Comparison of ENCODE assay signal across 13 cellular contexts in genomic region chr5:116025831-116026230, GRCh38. TPM values are rescaled to one million over a fixed set of nuclear protein-coding genes. Genes with fewer than 3 reads are reported as not detected.
DNase-seq lines count a peak whose midpoint lies in the region; ATAC-seq and TF ChIP-seq lines count a peak whose summit lies in the region.
"Had no signal": no experiment of that assay in that cellular context is flagged by ENCODE, and none has a peak within 500 bp of the region (broad histone marks: within the 10 kb centered on the region; RNA-seq: fewer than 3 reads in every experiment).

No MANE protein-coding gene starts in this region.

- CTCF ChIA-PET in SK-N-SH (lab: Yijun Ruan, JAX) = no interaction called here

- no peak overlapping the region for H2AFZ ChIP-seq in SK-N-SH (ENCODE audit: low read depth)
- H2AFZ ChIP-seq: GM23248 had no signal

- H3F3A ChIP-seq in SK-N-SH (replicated peaks; ENCODE audit: insufficient read depth) = no peaks in the 10 kb centered on the region

- TF ChIP-seq EP300 in SK-N-SH (IDR thresholded peaks at IDR 0.05; ENCODE audit: borderline replicate concordance in 1 of 2, low read depth in 1 of 2, low read length in 1 of 2) = no peak
- no peak for TF ChIP-seq EP300 in gastroesophageal sphincter (IDR thresholded peaks at IDR 0.05)

- TF ChIP-seq POLR2A in gastroesophageal sphincter (IDR thresholded peaks at IDR 0.05) = no peak

- H3K36me3 ChIP-seq in SK-N-SH (replicated peaks in 1 of 2; ENCODE audit: control insufficient read depth in 1 of 2, insufficient read depth in 2 of 2, low read length in 1 of 2) = no peaks in the 10 kb centered on the region
- no peaks in the 10 kb centered on the region for H3K36me3 ChIP-seq in gastroesophageal sphincter

- DNase-seq in caudate nucleus (lab: John Stamatoyannopoulos, UW) (peak in 4 of 61 donors; percentile 2 to 12 (median 9)), globus pallidus (ENCODE audit: low spot score) (peak; percentile 71), pons (ENCODE audit: low spot score) (peak; percentile 73), SK-N-SH (no peak), posterior vena cava (ENCODE audit: low spot score) (no peak)
- DNase-seq: ACHN; Calu3; CD4-positive, alpha-beta T cell; DMS 273 treated with DMSO at 0.1 percent for 48 hours; GM23248 had no signal

- intact Hi-C loops in posterior vena cava (cut with DNase I) = no loop called here

- H3K4me3 ChIP-seq in SK-N-SH (ENCODE audit: low read depth in 2 of 2, low read length in 1 of 2) = no peak overlapping the region
- no peak overlapping the region for H3K4me3 ChIP-seq in gastroesophageal sphincter
- H3K4me3 ChIP-seq: GM23248 had no signal

- H3K4me1 ChIP-seq in SK-N-SH (ENCODE audit: control insufficient read depth in 1 of 2, insufficient read depth in 2 of 2, low read depth in 1 of 2, low read length in 1 of 2) (no peaks in the 10 kb centered on the region), gastroesophageal sphincter (no peaks in the 10 kb centered on the region)

- TF ChIP-seq CTCF in SK-N-SH (IDR thresholded peaks at IDR 0.05) (no peak), gastroesophageal sphincter (IDR thresholded peaks at IDR 0.05) (no peak)

- H3K9me3 ChIP-seq in SK-N-SH (no peaks in the 10 kb centered on the region), gastroesophageal sphincter (no peaks in the 10 kb centered on the region)

- no peaks in the 10 kb centered on the region for H3K27me3 ChIP-seq in SK-N-SH (ENCODE audit: insufficient read depth)
- H3K27me3 ChIP-seq in gastroesophageal sphincter = no peaks in the 10 kb centered on the region

- H3K9me2 ChIP-seq in SK-N-SH = no peaks in the 10 kb centered on the region

- no peak overlapping the region for H3K4me2 ChIP-seq in SK-N-SH

- 46% methylated on average over 1 of the region's 1 CpG for WGBS in SK-N-SH (ENCODE audit: low lambda C conversion rate)
- 36 to 50% methylated on average over 1 of the region's 1 CpG for WGBS in gastroesophageal sphincter (ENCODE audit: low coverage in 1 of 2), 2 donors

- no peak for ATAC-seq in gastroesophageal sphincter
- ATAC-seq in HG02852 (IDR thresholded peaks at IDR 0.05; ENCODE audit: unreplicated experiment) = no peak

- H3K79me2 ChIP-seq in SK-N-SH (ENCODE audit: insufficient read depth) = no peaks in the 10 kb centered on the region

- no peaks in the 10 kb centered on the region for H4K20me1 ChIP-seq in SK-N-SH (ENCODE audit: insufficient read depth)

- no peak for TF ChIP-seq RAD21 in SK-N-SH (IDR thresholded peaks at IDR 0.05; ENCODE audit: low read length)

- POLR2A ChIA-PET in SK-N-SH (lab: Yijun Ruan, JAX) = no interaction called here

- H3K27ac ChIP-seq in caudate nucleus (ENCODE audit: low read depth, low read length) (peak overlapping the region; percentile 50), SK-N-SH (ENCODE audit: low read depth in 2 of 2, low read length in 1 of 2) (no peak overlapping the region), gastroesophageal sphincter (no peak overlapping the region)
- H3K27ac ChIP-seq: GM23248 had no signal

- H3K9ac ChIP-seq in SK-N-SH = no peak overlapping the region
- H3K9ac ChIP-seq: GM23248 had no signal

TF ChIP-seq in SK-N-SH, 30 proteins besides CTCF, POLR2A, EP300 and RAD21:
- TF ChIP-seq MXI1 (IDR thresholded peaks at IDR 0.05; ENCODE audit: low read depth, low read length) = no peak
- TF ChIP-seq RCOR1 (IDR thresholded peaks at IDR 0.05; ENCODE audit: low read length) = no peak
- no peak for TF ChIP-seq GATA2 (CRISPR knock-in tag; IDR thresholded peaks at IDR 0.05)
- no peak for TF ChIP-seq GABPA (IDR thresholded peaks at IDR 0.05; ENCODE audit: low read depth)
- no peak for TF ChIP-seq USF1 (IDR thresholded peaks at IDR 0.05; ENCODE audit: borderline replicate concordance, low read depth)
- no peak for TF ChIP-seq FOXM1 (IDR thresholded peaks at IDR 0.05; ENCODE audit: low read depth)
- TF ChIP-seq RFX5 (IDR thresholded peaks at IDR 0.05; ENCODE audit: low read length) = no peak
- TF ChIP-seq FOXJ3 (CRISPR knock-in tag; IDR thresholded peaks at IDR 0.05) = no peak
- no peak for TF ChIP-seq SMC3 (IDR thresholded peaks at IDR 0.05; ENCODE audit: low read depth, low read length)
- TF ChIP-seq PBX3 (IDR thresholded peaks at IDR 0.05) = no peak
- no peak for TF ChIP-seq MAX (IDR thresholded peaks at IDR 0.05; ENCODE audit: low read depth)

RNA-seq across cellular contexts. Expression of gene ARL14EPL, which starts 6.4 kb away (rescaled TPM):
- not detected in 2 replicates for polyA plus RNA-seq in SK-N-SH (2012; rRNA removed)
- polyA plus RNA-seq in SK-N-SH (2012; cell fraction: cytosol; rRNA removed) = not detected in 2 replicates
- polyA plus RNA-seq in SK-N-SH (2012; cell fraction: nucleus; rRNA removed) = not detected in 2 replicates
- total RNA-seq in gastroesophageal sphincter (under 1 TPM in 1 of 4 donors, not detected in 3; 0.15 TPM), posterior vena cava (not detected)
- total RNA-seq: B cell; CD4-positive, alpha-beta T cell; GM23248 had no signal
- polyA plus RNA-seq: GM23248 had no signal

RNA-seq across cellular contexts. Expression of gene COMMD10, which starts 59.0 kb away (rescaled TPM):
- 9.4 and 13.6 TPM in 2 replicates for polyA plus RNA-seq in SK-N-SH (2012; rRNA removed)
- 18.8 and 21.4 TPM in 2 replicates for polyA plus RNA-seq in SK-N-SH (2012; cell fraction: cytosol; rRNA removed)
- polyA plus RNA-seq in SK-N-SH (2012; cell fraction: nucleus; rRNA removed) = 3.7 and 11.5 TPM in 2 replicates
- total RNA-seq in gastroesophageal sphincter (10 to 100 TPM; 26.4 to 48.3 (median 29.6) TPM), posterior vena cava (10 to 100 TPM; 34.4 to 35.9 TPM)

Comparison
In these comparisons a context has a peak if more than half of its experiments do, and no peak if none do; other contexts are left out.
1. DNase-seq: peak in globus pallidus (single experiment) and pons (single experiment); none in SK-N-SH (single experiment) and posterior vena cava (single experiment).